Comparison of ENCODE assay signal across 26 cellular contexts in the genomic region with DNA sequence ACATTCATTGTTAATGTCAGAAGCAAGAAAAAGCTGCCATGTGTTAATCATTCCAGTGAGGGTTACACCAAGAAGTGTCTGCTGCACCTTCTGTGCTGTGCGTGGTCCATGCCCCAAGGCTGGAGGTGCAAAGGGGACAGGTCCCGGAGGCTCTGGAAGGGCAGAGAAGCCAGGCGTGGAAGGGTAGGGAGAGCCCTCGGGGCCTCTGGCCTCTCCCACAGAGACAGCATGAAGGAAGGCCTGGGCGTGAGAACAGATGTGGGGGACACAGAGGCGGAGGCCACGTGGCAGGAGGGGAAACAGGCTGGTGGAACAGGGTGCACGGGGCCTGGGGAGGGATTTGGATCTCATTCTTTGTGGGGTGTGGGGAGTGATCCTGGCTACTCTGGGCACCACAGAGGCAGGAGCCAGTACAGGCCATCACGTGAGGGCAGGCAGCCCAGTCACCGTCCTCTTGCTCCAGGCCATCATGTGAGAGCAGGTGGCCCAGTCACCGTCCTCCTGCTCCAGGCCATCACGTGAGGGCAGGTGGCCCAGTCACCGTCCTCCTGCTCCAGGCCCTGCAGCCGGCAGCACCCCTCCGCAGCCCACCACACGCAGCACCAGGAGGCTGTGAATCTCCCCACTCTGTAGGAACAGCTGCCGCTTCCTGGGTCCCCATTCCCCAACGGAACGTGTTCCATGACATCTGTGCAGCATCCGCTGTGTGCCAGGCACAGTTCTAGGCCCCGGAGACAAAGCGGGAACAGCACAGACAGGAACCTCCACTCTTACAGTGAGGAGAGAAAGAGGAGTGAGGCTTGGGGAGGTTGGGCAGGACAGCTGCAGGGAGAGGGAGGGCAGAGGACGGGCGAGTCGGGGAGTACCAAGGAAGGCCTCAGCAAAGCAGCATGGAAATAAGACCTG. TPM values are rescaled to one million over a fixed set of nuclear protein-coding genes. Genes with fewer than 3 reads are reported as not detected.
"Had no signal": no experiment of that assay in that cellular context is flagged by ENCODE, and none has a peak within 500 bp of the region (broad histone marks: within the 10 kb centered on the region; RNA-seq: fewer than 3 reads in every experiment).

No MANE protein-coding gene starts in this region.

- H3K4me3 Mint-ChIP-seq: activated B cell treated with CpG ODN at 0.5 μM for 24 hours; activated naive CD8-positive, alpha-beta T cell treated with anti-CD3 and anti-CD28 coated beads, Interleukin-2, amount 10 ng/mL, durations not matched to agents 7 days and 5 days; activated T-cell treated with anti-CD3 and anti-CD28 coated beads, Interleukin-2, amount 50 U/mL, for 4 hours; nephron; stimulated activated naive B cell treated with anti-CD40 and anti-IgM and Interleukin-4, amounts not matched to agents 10 μg/mL and 1 μg/mL and 100 μg/mL, for 72 hours had no signal

- H3K27me3 ChIP-seq: vagina had no signal

- H3K4me3 ChIP-seq: sigmoid colon, smooth muscle cell, vagina had no signal

- H3K9me3 ChIP-seq: sigmoid colon, vagina had no signal

- H3K36me3 ChIP-seq: sigmoid colon, vagina had no signal

- H3K4me2 ChIP-seq: smooth muscle cell had no signal

- H3K4me1 Mint-ChIP-seq: activated B cell treated with CpG ODN at 0.5 μM for 24 hours; activated naive CD8-positive, alpha-beta T cell treated with anti-CD3 and anti-CD28 coated beads, Interleukin-2, amount 10 ng/mL, durations not matched to agents 7 days and 5 days; stimulated activated naive B cell treated with anti-CD40 and anti-IgM and Interleukin-4, amounts not matched to agents 10 μg/mL and 1 μg/mL and 100 μg/mL, for 72 hours had no signal

- H3K36me3 Mint-ChIP-seq: activated naive CD8-positive, alpha-beta T cell treated with anti-CD3 and anti-CD28 coated beads, Interleukin-2, amount 10 ng/mL, durations not matched to agents 7 days and 5 days had no signal

- H3K4me1 ChIP-seq: vagina had no signal

- H3K9me3 Mint-ChIP-seq: activated B cell treated with CpG ODN at 0.5 μM for 24 hours; activated naive CD8-positive, alpha-beta T cell treated with anti-CD3 and anti-CD28 coated beads, Interleukin-2, amount 10 ng/mL, durations not matched to agents 7 days and 5 days; activated T-cell treated with anti-CD3 and anti-CD28 coated beads, Interleukin-2, amount 50 U/mL, for 4 hours; activated T-helper 2 cell treated with anti-CD3 and anti-CD28 coated beads, Interferon-gamma antibody, Interleukin-2, Interleukin-4, amounts not matched to agents 10 μg/mL and 5 μg/mL and 100 μg/mL, durations not matched to agents 14 hours and 24 hours and 36 hours; nephron; stimulated activated naive B cell treated with anti-CD40 and anti-IgM and Interleukin-4, amounts not matched to agents 10 μg/mL and 1 μg/mL and 100 μg/mL, for 72 hours had no signal

- H3K27me3 Mint-ChIP-seq: activated B cell treated with CpG ODN at 0.5 μM for 24 hours; activated naive CD8-positive, alpha-beta T cell treated with anti-CD3 and anti-CD28 coated beads, Interleukin-2, amount 10 ng/mL, durations not matched to agents 7 days and 5 days; stimulated activated naive B cell treated with anti-CD40 and anti-IgM and Interleukin-4, amounts not matched to agents 10 μg/mL and 1 μg/mL and 100 μg/mL, for 72 hours had no signal

- ATAC-seq: activated T-cell treated with anti-CD3 and anti-CD28 coated beads, Interleukin-2, amount 50 U/mL, for 4 hours; stimulated activated naive B cell treated with anti-CD40 and anti-IgM and Interleukin-4, amounts not matched to agents 10 μg/mL and 1 μg/mL and 100 μg/mL, for 72 hours had no signal

- H3K27ac Mint-ChIP-seq: activated B cell treated with CpG ODN at 0.5 μM for 24 hours; activated naive CD8-positive, alpha-beta T cell treated with anti-CD3 and anti-CD28 coated beads, Interleukin-2, amount 10 ng/mL, durations not matched to agents 7 days and 5 days; activated T-helper 2 cell treated with anti-CD3 and anti-CD28 coated beads, Interferon-gamma antibody, Interleukin-2, Interleukin-4, amounts not matched to agents 10 μg/mL and 5 μg/mL and 100 μg/mL, durations not matched to agents 14 hours and 24 hours and 36 hours; nephron; stimulated activated naive B cell treated with anti-CD40 and anti-IgM and Interleukin-4, amounts not matched to agents 10 μg/mL and 1 μg/mL and 100 μg/mL, for 72 hours had no signal

- DNase-seq: activated B cell treated with CpG ODN at 0.5 μM for 24 hours; activated CD4-positive, alpha-beta T cell treated with anti-CD3 and anti-CD28 coated beads for 4 hours; activated CD4-positive, alpha-beta T cell treated with anti-CD3 and anti-CD28 coated beads, Interleukin-2, amount 50 U/mL, for 48 hours; activated CD8-positive, alpha-beta memory T cell treated with anti-CD3 and anti-CD28 coated beads, Interleukin-2, amount 50 U/mL, for 48 hours; activated naive CD4-positive, alpha-beta T cell; activated naive CD8-positive, alpha-beta T cell treated with anti-CD3 and anti-CD28 coated beads, Interleukin-2, amount 10 ng/mL, durations not matched to agents 7 days and 5 days; activated T-cell treated with anti-CD3 and anti-CD28 coated beads, Interleukin-2, amount 50 U/mL, for 4 hours; amniotic stem cell; foreskin fibroblast; mesenchymal stem cell; occipital lobe; sigmoid colon; stimulated activated CD4-positive, alpha-beta T cell treated with anti-CD3 and anti-CD28 coated beads, Interleukin-2, amount 100 ng/mL, for 48 hours; stimulated activated CD8-positive, alpha-beta memory T cell treated with anti-CD3 and anti-CD28 coated beads, Interleukin-4, amount 100 ng/mL, for 48 hours; stimulated activated naive B cell treated with anti-CD40 and anti-IgM and Interleukin-4, amounts not matched to agents 10 μg/mL and 1 μg/mL and 100 μg/mL, for 72 hours; T-helper 9 cell; trophoblast cell had no signal

- H3K27ac ChIP-seq: sigmoid colon, vagina had no signal

RNA-seq across cellular contexts. Expression of gene F7, which starts 10.2 kb away (rescaled TPM):
- total RNA-seq: activated B cell treated with CpG ODN at 0.5 μM for 24 hours; activated T-helper 2 cell treated with anti-CD3 and anti-CD28 coated beads, Interferon-gamma antibody, Interleukin-2, Interleukin-4, amounts not matched to agents 10 μg/mL and 5 μg/mL and 100 μg/mL, durations not matched to agents 14 hours and 24 hours and 36 hours; fibroblast of lung; myocyte; sigmoid colon; T-helper 1 cell treated with Interleukin-12 subunit alpha and Interleukin-12 subunit beta and Interleukin-4 antibody, amounts not matched to agents 30 ng/mL and 1 ng/mL, for 36 hours; vagina had no signal

RNA-seq across cellular contexts. Expression of gene F10, which starts 27.2 kb away (rescaled TPM):
- total RNA-seq: activated B cell treated with CpG ODN at 0.5 μM for 24 hours; activated CD8-positive, alpha-beta memory T cell treated with anti-CD3 and anti-CD28 coated beads for 36 hours; activated naive CD8-positive, alpha-beta T cell treated with anti-CD3 and anti-CD28 coated beads, Interleukin-2, amount 10 ng/mL, durations not matched to agents 7 days and 5 days; activated T-cell treated with anti-CD3 and anti-CD28 coated beads, Interleukin-2, amount 50 U/mL, for 4 hours; activated T-helper 2 cell treated with anti-CD3 and anti-CD28 coated beads, Interferon-gamma antibody, Interleukin-2, Interleukin-4, amounts not matched to agents 10 μg/mL and 5 μg/mL and 100 μg/mL, durations not matched to agents 14 hours and 24 hours and 36 hours; mononuclear cell; T-helper 1 cell treated with Interleukin-12 subunit alpha and Interleukin-12 subunit beta and Interleukin-4 antibody, amounts not matched to agents 30 ng/mL and 1 ng/mL, for 36 hours had no signal
